Comparison of ENCODE assay signal across 8 cellular contexts in the genomic region with DNA sequence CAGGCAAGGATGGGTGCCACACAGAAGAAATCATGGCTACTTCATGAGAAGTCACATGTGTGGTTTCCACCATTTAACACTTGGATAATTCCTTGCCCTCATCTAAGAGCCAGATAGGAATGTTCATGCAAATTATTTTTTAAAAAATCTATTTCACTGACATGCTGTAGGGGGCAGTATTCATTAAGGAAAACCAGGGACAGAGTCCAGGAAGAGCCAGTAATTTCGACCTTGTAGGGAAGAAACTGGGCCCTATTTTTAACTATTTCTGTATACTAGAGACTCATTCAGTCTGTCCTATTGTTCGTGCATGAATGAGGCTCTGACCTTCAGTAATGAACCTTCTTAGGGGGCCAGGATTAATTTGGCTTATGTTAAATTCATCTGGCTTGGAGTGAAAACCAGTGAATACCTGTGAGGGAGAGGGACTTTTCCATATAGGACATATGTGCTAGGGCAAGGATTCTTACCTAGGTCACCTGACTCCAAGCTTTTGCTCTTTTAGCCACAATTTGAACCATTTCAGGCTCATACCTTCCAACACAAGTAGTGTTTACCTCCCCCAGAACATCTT.
A peak's percentile ranks its signal among the peaks of the same experiment; 100 is the strongest.
DNase-seq lines count a peak whose midpoint lies in the region; ATAC-seq, FAIRE-seq and TF ChIP-seq lines count a peak whose summit lies in the region.

No MANE protein-coding gene starts in this region.

- no peak overlapping the region for H3K27ac ChIP-seq in kidney (ENCODE audit: low read depth in 2 of 2, low read length in 2 of 2)

- FAIRE-seq in kidney (lab: Jason Lieb, UNC) = no peak

- in situ Hi-C loops in G401 (cut with HindIII; ENCODE audit: low sequenced_read_pairs) = no loop called here

- no peak overlapping the region for H3K9ac ChIP-seq in kidney (ENCODE audit: low read length in 2 of 2)

- H3K36me3 ChIP-seq in kidney (ENCODE audit: control insufficient read depth in 1 of 2, insufficient read depth in 2 of 2, low read length in 2 of 2) = no peaks in the 10 kb centered on the region

- ATAC-seq in HG03139 (IDR thresholded peaks at IDR 0.05; ENCODE audit: unreplicated experiment) = no peak
- ATAC-seq in GM21737 (IDR thresholded peaks at IDR 0.05; ENCODE audit: unreplicated experiment) = no peak

- DNase-seq in G401 (ENCODE audit: low spot score) = peak; percentile 67
- DNase-seq in NCI-H1105 treated with DMSO at 0.1 percent for 48 hours (lab: John Stamatoyannopoulos, UW) = peak; percentile 55
- DNase-seq in astrocyte of the hippocampus (ENCODE audit: low read depth, low spot score) = peak; percentile 66
- DNase-seq in kidney = no peak
- DNase-seq in activated naive CD4-positive, alpha-beta T cell (lab: John Stamatoyannopoulos, UW) = no peak
- DNase-seq in activated CD8-positive, alpha-beta memory T cell treated with anti-CD3 and anti-CD28 coated beads for 24 hours = no peak

- H3K4me3 ChIP-seq in kidney (ENCODE audit: low read length in 2 of 2) = no peak overlapping the region

- peak; percentile 44 for TF ChIP-seq CTCF in kidney (IDR thresholded peaks at IDR 0.05; ENCODE audit: borderline replicate concordance, extremely low read depth, insufficient read depth)

- intact Hi-C loops in kidney (cut with DNase I) = loop anchor here (10.0 kb wide), 2 partner anchors 151 to 341 kb away; no protein-coding TSS in a partner anchor

- no peaks in the 10 kb centered on the region for H3K4me1 ChIP-seq in kidney (ENCODE audit: control insufficient read depth in 1 of 2, insufficient read depth in 1 of 2, low read depth in 1 of 2, low read length in 2 of 2)

- H3K9me3 ChIP-seq in kidney (ENCODE audit: control insufficient read depth in 1 of 2, low read length in 2 of 2) = no peaks in the 10 kb centered on the region

Comparison
In these comparisons a context has a peak if more than half of its experiments do, and no peak if none do; other contexts are left out.
1. DNase-seq: peak in G401 (single experiment), NCI-H1105 treated with DMSO at 0.1 percent for 48 hours (single experiment) and astrocyte of the hippocampus (single experiment); none in kidney (single experiment), activated naive CD4-positive, alpha-beta T cell (0 of 4) and activated CD8-positive, alpha-beta memory T cell treated with anti-CD3 and anti-CD28 coated beads for 24 hours (single experiment).